In genomic region chr7:11228515-11228914, GRCh38 we compare ENCODE assay signal across 9 cellular contexts.
A peak's percentile ranks its signal among the peaks of the same experiment; 100 is the strongest.
DNase-seq lines count a peak whose midpoint lies in the region; ATAC-seq and TF ChIP-seq lines count a peak whose summit lies in the region.
"Had no signal": no experiment of that assay in that cellular context is flagged by ENCODE, and none has a peak within 500 bp of the region (broad histone marks: within the 10 kb centered on the region; RNA-seq: fewer than 3 reads in every experiment).

No MANE protein-coding gene starts in this region.

- H3K27ac Mint-ChIP-seq in activated T-helper 1 cell treated with anti-CD3 and anti-CD28 coated beads, Interleukin-12 subunit alpha, Interleukin-12 subunit beta, Interleukin-2, Interleukin-4 antibody, amounts not matched to agents 30 ng/mL and 10 ng/mL and 1 ng/mL, durations not matched to agents 14 hours and 24 hours and 36 hours, result no peak overlapping the region

- intact Hi-C loops in Right ventricle myocardium inferior (cut with DNase I) (loop anchor here (5.0 kb wide), 1 partner anchor 286 kb away; a partner anchor contains a TSS), cardiac septum (cut with DNase I) (no loop called here), left colon (cut with DNase I, micrococcal nuclease) (no loop called here)
- intact Hi-C loops in activated T-helper 1 cell treated with anti-CD3 and anti-CD28 coated beads, Interleukin-12 subunit alpha, Interleukin-12 subunit beta, Interleukin-2, Interleukin-4 antibody, amounts not matched to agents 30 ng/mL and 10 ng/mL and 1 ng/mL, durations not matched to agents 14 hours and 24 hours and 36 hours (cut with micrococcal nuclease), result no loop called here

- peak overlapping the region; percentile 70 for H3K27ac ChIP-seq in VCaP

- no peaks in the 10 kb centered on the region for H3K36me3 Mint-ChIP-seq in activated T-helper 1 cell treated with anti-CD3 and anti-CD28 coated beads, Interleukin-12 subunit alpha, Interleukin-12 subunit beta, Interleukin-2, Interleukin-4 antibody, amounts not matched to agents 30 ng/mL and 10 ng/mL and 1 ng/mL, durations not matched to agents 14 hours and 24 hours and 36 hours (ENCODE audit: low read depth)

- TF ChIP-seq CTCF in VCaP (conservative IDR thresholded peaks at IDR 0.05), result no peak

- H3K4me3 Mint-ChIP-seq in activated T-helper 1 cell treated with anti-CD3 and anti-CD28 coated beads, Interleukin-12 subunit alpha, Interleukin-12 subunit beta, Interleukin-2, Interleukin-4 antibody, amounts not matched to agents 30 ng/mL and 10 ng/mL and 1 ng/mL, durations not matched to agents 14 hours and 24 hours and 36 hours, result no peak overlapping the region

- H3K9me3 Mint-ChIP-seq in activated T-helper 1 cell treated with anti-CD3 and anti-CD28 coated beads, Interleukin-12 subunit alpha, Interleukin-12 subunit beta, Interleukin-2, Interleukin-4 antibody, amounts not matched to agents 30 ng/mL and 10 ng/mL and 1 ng/mL, durations not matched to agents 14 hours and 24 hours and 36 hours, result no peaks in the 10 kb centered on the region

- H3K4me1 Mint-ChIP-seq in activated T-helper 1 cell treated with anti-CD3 and anti-CD28 coated beads, Interleukin-12 subunit alpha, Interleukin-12 subunit beta, Interleukin-2, Interleukin-4 antibody, amounts not matched to agents 30 ng/mL and 10 ng/mL and 1 ng/mL, durations not matched to agents 14 hours and 24 hours and 36 hours (ENCODE audit: low read depth), result no peaks in the 10 kb centered on the region

- DNase-seq in Right ventricle myocardium inferior (ENCODE audit: missing footprints) (peak; percentile 85), cardiac septum (ENCODE audit: low spot score) (no peak), left colon (peak; percentile 34 to 44)
- no peak for DNase-seq in activated T-helper 1 cell treated with anti-CD3 and anti-CD28 coated beads, Interleukin-12 subunit alpha, Interleukin-12 subunit beta, Interleukin-2, Interleukin-4 antibody, amounts not matched to agents 30 ng/mL and 10 ng/mL and 1 ng/mL, durations not matched to agents 14 hours and 24 hours and 36 hours (ENCODE audit: low spot score)
- DNase-seq: stimulated activated naive CD4-positive, alpha-beta T cell treated with Interleukin-2 at 50 U/mL for 16 hours had no signal

- ATAC-seq in Right ventricle myocardium inferior (peak; percentile 94), left colon (no peak), HG02938 (IDR thresholded peaks at IDR 0.05; ENCODE audit: unreplicated experiment) (no peak), GM18520 (IDR thresholded peaks at IDR 0.05; ENCODE audit: unreplicated experiment) (no peak), GM21576 (IDR thresholded peaks at IDR 0.05; ENCODE audit: unreplicated experiment) (no peak)

- peaks cover 4% of the 10 kb centered on the region for H3K27me3 Mint-ChIP-seq in activated T-helper 1 cell treated with anti-CD3 and anti-CD28 coated beads, Interleukin-12 subunit alpha, Interleukin-12 subunit beta, Interleukin-2, Interleukin-4 antibody, amounts not matched to agents 30 ng/mL and 10 ng/mL and 1 ng/mL, durations not matched to agents 14 hours and 24 hours and 36 hours (ENCODE audit: insufficient read depth)

Comparison
In these comparisons a context has a peak if more than half of its experiments do, and no peak if none do; other contexts are left out.
1. DNase-seq: peak in Right ventricle myocardium inferior (single experiment) and left colon (2 of 2); none in cardiac septum (single experiment) and activated T-helper 1 cell treated with anti-CD3 and anti-CD28 coated beads, Interleukin-12 subunit alpha, Interleukin-12 subunit beta, Interleukin-2, Interleukin-4 antibody, amounts not matched to agents 30 ng/mL and 10 ng/mL and 1 ng/mL, durations not matched to agents 14 hours and 24 hours and 36 hours (single experiment).